Comparison of ENCODE assay signal across 18 cellular contexts in genomic region chr13:53338760-53339159, GRCh38.
A peak's percentile ranks its signal among the peaks of the same experiment; 100 is the strongest.
DNase-seq lines count a peak whose midpoint lies in the region; ATAC-seq and TF ChIP-seq lines count a peak whose summit lies in the region.
"Had no signal": no experiment of that assay in that cellular context is flagged by ENCODE, and none has a peak within 500 bp of the region (broad histone marks: within the 10 kb centered on the region; RNA-seq: fewer than 3 reads in every experiment).

No MANE protein-coding gene starts in this region.

- DNase-seq in DND-41 (no peak), CD14-positive monocyte (ENCODE audit: low spot score) (no peak)
- DNase-seq in activated T-helper 1 cell treated with anti-CD3 and anti-CD28 coated beads, Interleukin-12 subunit alpha, Interleukin-12 subunit beta, Interleukin-2, Interleukin-4 antibody, amounts not matched to agents 30 ng/mL and 10 ng/mL and 1 ng/mL, durations not matched to agents 14 hours and 24 hours and 36 hours (ENCODE audit: low spot score), result no peak
- no peak for DNase-seq in CD4-positive, alpha-beta T cell
- DNase-seq: C1 segment of cervical spinal cord, Kasumi-1, MG63, NCI-H1048, NCI-H1436, NCI-H1930, NCI-H2227 treated with DMSO at 0.1 percent for 48 hours, NCI-H510A treated with DMSO at 0.1 percent for 48 hours, NCI-H748 treated with DMSO at 0.1 percent for 48 hours had no signal

- H2AFZ ChIP-seq in DND-41 (ENCODE audit: low read depth, low read length), result no peak overlapping the region
- no peak overlapping the region for H2AFZ ChIP-seq in Loucy (ENCODE audit: low read length)
- no peak overlapping the region for H2AFZ ChIP-seq in SU-DHL-6 (ENCODE audit: low read depth, low read length, severe bottlenecking)

- TF ChIP-seq CTCF in DND-41 (IDR thresholded peaks at IDR 0.05; ENCODE audit: borderline replicate concordance, extremely low read depth, low read length, poor library complexity, severe bottlenecking), result peak; percentile 31
- TF ChIP-seq CTCF in Loucy (conservative IDR thresholded peaks at IDR 0.05; ENCODE audit: low read length), result peak; percentile 29
- peak; percentile 13 for TF ChIP-seq CTCF in SU-DHL-6 (IDR thresholded peaks at IDR 0.05; ENCODE audit: insufficient read depth, low read length, poor library complexity, severe bottlenecking)
- TF ChIP-seq CTCF in CD14-positive monocyte (IDR thresholded peaks at IDR 0.05), result no peak
- TF ChIP-seq CTCF in CD4-positive, alpha-beta T cell (IDR thresholded peaks at IDR 0.05), result no peak

- peaks cover 6% of the 10 kb centered on the region for H3K9me3 Mint-ChIP-seq in activated T-helper 1 cell treated with anti-CD3 and anti-CD28 coated beads, Interleukin-12 subunit alpha, Interleukin-12 subunit beta, Interleukin-2, Interleukin-4 antibody, amounts not matched to agents 30 ng/mL and 10 ng/mL and 1 ng/mL, durations not matched to agents 14 hours and 24 hours and 36 hours
- peaks cover 0 to 10% (median 5%) of the 10 kb centered on the region in 7 donors for H3K9me3 Mint-ChIP-seq in CD14-positive monocyte
- no peaks in the 10 kb centered on the region for H3K9me3 Mint-ChIP-seq in CD4-positive, alpha-beta T cell

- H3K4me2 ChIP-seq in DND-41 (ENCODE audit: insufficient read depth, low read length), result no peak overlapping the region
- H3K4me2 ChIP-seq in Loucy (ENCODE audit: low read depth, low read length, poor library complexity, severe bottlenecking), result no peak overlapping the region
- no peak overlapping the region for H3K4me2 ChIP-seq in SU-DHL-6 (ENCODE audit: low read depth, low read length, poor library complexity, severe bottlenecking)

- no peaks in the 10 kb centered on the region for H3F3A ChIP-seq in Loucy (ENCODE audit: low read depth)
- no peaks in the 10 kb centered on the region for H3F3A ChIP-seq in SU-DHL-6 (ENCODE audit: insufficient read depth)

- H3K27me3 ChIP-seq in DND-41 (ENCODE audit: insufficient read depth, low read length, poor library complexity), result no peaks in the 10 kb centered on the region
- H3K27me3 ChIP-seq in Loucy (ENCODE audit: insufficient read depth, low read length, poor library complexity, severe bottlenecking), result no peaks in the 10 kb centered on the region
- H3K27me3 ChIP-seq in SU-DHL-6 (ENCODE audit: low read length), result no peaks in the 10 kb centered on the region
- no peaks in the 10 kb centered on the region for H3K27me3 ChIP-seq in CD4-positive, alpha-beta T cell (ENCODE audit: control insufficient read depth, insufficient read depth, low read length)
- H3K27me3 ChIP-seq: MG63 had no signal

- H3K9me3 ChIP-seq in DND-41 (ENCODE audit: insufficient read depth, low read length, severe bottlenecking), result no peaks in the 10 kb centered on the region
- no peaks in the 10 kb centered on the region; the same call in 1 of the 2 replicates for H3K9me3 ChIP-seq in Loucy (ENCODE audit: insufficient read depth, low read depth, low read length)
- H3K9me3 ChIP-seq in SU-DHL-6 (ENCODE audit: insufficient read depth, low read length), result no peaks in the 10 kb centered on the region
- no peaks in the 10 kb centered on the region for H3K9me3 ChIP-seq in CD4-positive, alpha-beta T cell (ENCODE audit: control insufficient read depth, low read length)
- H3K9me3 ChIP-seq: MG63 had no signal

- H3K79me2 ChIP-seq in DND-41 (ENCODE audit: insufficient read depth, low read length) (no peaks in the 10 kb centered on the region), Loucy (ENCODE audit: insufficient read depth, low read length) (no peaks in the 10 kb centered on the region), SU-DHL-6 (ENCODE audit: insufficient read depth, low read length) (no peaks in the 10 kb centered on the region)

- H3K4me1 ChIP-seq in DND-41 (ENCODE audit: insufficient read depth, low read length) (no peaks in the 10 kb centered on the region), Loucy (ENCODE audit: insufficient read depth, low read length, poor library complexity, severe bottlenecking) (no peaks in the 10 kb centered on the region)

- H3K9me2 ChIP-seq in Loucy (replicated peaks; ENCODE audit: low read depth, low read length) (no peaks in the 10 kb centered on the region), SU-DHL-6 (replicated peaks; ENCODE audit: insufficient read depth, low read length) (no peaks in the 10 kb centered on the region)

- H4K20me1 ChIP-seq in DND-41 (ENCODE audit: insufficient read depth, low read length) (no peaks in the 10 kb centered on the region), Loucy (ENCODE audit: insufficient read depth, low read length, poor library complexity, severe bottlenecking) (no peaks in the 10 kb centered on the region), SU-DHL-6 (ENCODE audit: low read depth, low read length) (no peaks in the 10 kb centered on the region)

- no peak overlapping the region for H3K9ac ChIP-seq in DND-41 (ENCODE audit: low read depth, low read length)
- H3K9ac ChIP-seq in Loucy (ENCODE audit: low read depth, low read length, poor library complexity, severe bottlenecking), result no peak overlapping the region
- H3K9ac ChIP-seq in SU-DHL-6 (ENCODE audit: low read length), result no peak overlapping the region

- H3K27ac Mint-ChIP-seq in activated T-helper 1 cell treated with anti-CD3 and anti-CD28 coated beads, Interleukin-12 subunit alpha, Interleukin-12 subunit beta, Interleukin-2, Interleukin-4 antibody, amounts not matched to agents 30 ng/mL and 10 ng/mL and 1 ng/mL, durations not matched to agents 14 hours and 24 hours and 36 hours, result no peak overlapping the region
- H3K27ac Mint-ChIP-seq in CD14-positive monocyte, result no peak overlapping the region
- no peak overlapping the region for H3K27ac Mint-ChIP-seq in CD4-positive, alpha-beta T cell
- H3K27ac Mint-ChIP-seq: T-helper 1 cell treated with Interleukin-12 subunit alpha and Interleukin-12 subunit beta and Interleukin-4 antibody, amounts not matched to agents 30 μg/mL and 1 μg/mL, for 36 hours had no signal

- CTCF ChIA-PET in CD4-positive, alpha-beta T cell (lab: Charles Lee), result no interaction called here

- no peak overlapping the region for H3K4me3 Mint-ChIP-seq in activated T-helper 1 cell treated with anti-CD3 and anti-CD28 coated beads, Interleukin-12 subunit alpha, Interleukin-12 subunit beta, Interleukin-2, Interleukin-4 antibody, amounts not matched to agents 30 ng/mL and 10 ng/mL and 1 ng/mL, durations not matched to agents 14 hours and 24 hours and 36 hours
- H3K4me3 Mint-ChIP-seq in CD14-positive monocyte, result no peak overlapping the region
- no peak overlapping the region for H3K4me3 Mint-ChIP-seq in CD4-positive, alpha-beta T cell
- H3K4me3 Mint-ChIP-seq: T-helper 1 cell treated with Interleukin-12 subunit alpha and Interleukin-12 subunit beta and Interleukin-4 antibody, amounts not matched to agents 30 μg/mL and 1 μg/mL, for 36 hours had no signal

- H3K36me3 ChIP-seq in DND-41 (ENCODE audit: insufficient read depth, low read length) (no peaks in the 10 kb centered on the region), Loucy (ENCODE audit: insufficient read depth, low read length) (no peaks in the 10 kb centered on the region), SU-DHL-6 (ENCODE audit: low read length) (no peaks in the 10 kb centered on the region)
- H3K36me3 ChIP-seq: MG63 had no signal

- no peaks in the 10 kb centered on the region for H3K4me1 Mint-ChIP-seq in activated T-helper 1 cell treated with anti-CD3 and anti-CD28 coated beads, Interleukin-12 subunit alpha, Interleukin-12 subunit beta, Interleukin-2, Interleukin-4 antibody, amounts not matched to agents 30 ng/mL and 10 ng/mL and 1 ng/mL, durations not matched to agents 14 hours and 24 hours and 36 hours (ENCODE audit: low read depth)
- no peaks in the 10 kb centered on the region for H3K4me1 Mint-ChIP-seq in CD14-positive monocyte
- no peaks in the 10 kb centered on the region for H3K4me1 Mint-ChIP-seq in CD4-positive, alpha-beta T cell (ENCODE audit: low read depth)

- intact Hi-C loops in activated T-helper 1 cell treated with anti-CD3 and anti-CD28 coated beads, Interleukin-12 subunit alpha, Interleukin-12 subunit beta, Interleukin-2, Interleukin-4 antibody, amounts not matched to agents 30 ng/mL and 10 ng/mL and 1 ng/mL, durations not matched to agents 14 hours and 24 hours and 36 hours (cut with micrococcal nuclease), result no loop called here
- intact Hi-C loops in CD14-positive monocyte (cut with micrococcal nuclease), result no loop called here
- intact Hi-C loops in CD4-positive, alpha-beta T cell (cut with DNase I, micrococcal nuclease), result no loop called here

- H3K36me3 Mint-ChIP-seq in activated T-helper 1 cell treated with anti-CD3 and anti-CD28 coated beads, Interleukin-12 subunit alpha, Interleukin-12 subunit beta, Interleukin-2, Interleukin-4 antibody, amounts not matched to agents 30 ng/mL and 10 ng/mL and 1 ng/mL, durations not matched to agents 14 hours and 24 hours and 36 hours (ENCODE audit: low read depth), result no peaks in the 10 kb centered on the region
- H3K36me3 Mint-ChIP-seq in CD14-positive monocyte, result no peaks in the 10 kb centered on the region
- H3K36me3 Mint-ChIP-seq in CD4-positive, alpha-beta T cell (ENCODE audit: low read depth), result no peaks in the 10 kb centered on the region

- H3K27me3 Mint-ChIP-seq in activated T-helper 1 cell treated with anti-CD3 and anti-CD28 coated beads, Interleukin-12 subunit alpha, Interleukin-12 subunit beta, Interleukin-2, Interleukin-4 antibody, amounts not matched to agents 30 ng/mL and 10 ng/mL and 1 ng/mL, durations not matched to agents 14 hours and 24 hours and 36 hours (ENCODE audit: insufficient read depth), result no peaks in the 10 kb centered on the region
- H3K27me3 Mint-ChIP-seq in CD14-positive monocyte (ENCODE audit: low read depth in 3 of 3), result no peaks in the 10 kb centered on the region
- H3K27me3 Mint-ChIP-seq in CD4-positive, alpha-beta T cell, result no peaks in the 10 kb centered on the region

- POLR2A ChIA-PET in CD4-positive, alpha-beta T cell (lab: Charles Lee), result no interaction called here

- ATAC-seq in DND-41 (ENCODE audit: insufficient read depth, low read depth), result no peak
- ATAC-seq in GM18498 (IDR thresholded peaks at IDR 0.05; ENCODE audit: unreplicated experiment), result no peak
- ATAC-seq in CD4-positive, alpha-beta T cell (ENCODE audit: poor library complexity), result no peak
- ATAC-seq: Right ventricle myocardium inferior had no signal

- no peak overlapping the region for H3K27ac ChIP-seq in DND-41 (ENCODE audit: low read length)
- H3K27ac ChIP-seq in SU-DHL-6 (ENCODE audit: low read depth, low read length), result no peak overlapping the region
- no peak overlapping the region for H3K27ac ChIP-seq in CD4-positive, alpha-beta T cell (ENCODE audit: low read depth, low read length)

- H3K4me3 ChIP-seq in DND-41 (ENCODE audit: low read depth in 1 of 2, low read length in 2 of 2) (no peak overlapping the region), Loucy (ENCODE audit: low read length, poor library complexity, severe bottlenecking) (no peak overlapping the region), SU-DHL-6 (ENCODE audit: insufficient read depth, low read length, poor library complexity, severe bottlenecking) (no peak overlapping the region)
- H3K4me3 ChIP-seq: MG63 had no signal

Comparison
In these comparisons a context has a peak if more than half of its experiments do, and no peak if none do; other contexts are left out.
1. CTCF ChIP-seq: peak in DND-41 (single experiment), Loucy (single experiment) and SU-DHL-6 (single experiment); none in CD14-positive monocyte (single experiment) and CD4-positive, alpha-beta T cell (single experiment).